ENCODE assay signal across 8 cellular contexts in genomic region chr19:18520848-18521691, GRCh38. TPM values are rescaled to one million over a fixed set of nuclear protein-coding genes. Genes with fewer than 3 reads are reported as not detected.
A peak's percentile ranks its signal among the peaks of the same experiment; 100 is the strongest.
DNase-seq lines count a peak whose midpoint lies in the region; ATAC-seq, FAIRE-seq and TF ChIP-seq lines count a peak whose summit lies in the region.

No MANE protein-coding gene starts in this region.

- TF ChIP-seq POLR2A in endothelial cell of umbilical vein (IDR thresholded peaks at IDR 0.05; ENCODE audit: low read depth, low read length): no peak

- H4K20me1 ChIP-seq in endothelial cell of umbilical vein (replicated peaks; ENCODE audit: control insufficient read depth, extremely low read depth, insufficient read depth, low read length): no peaks in the 10 kb centered on the region

- TF ChIP-seq CTCF in endothelial cell of umbilical vein (IDR thresholded peaks at IDR 0.05; ENCODE audit: extremely low read depth in 1 of 2, insufficient read depth in 1 of 2, low read depth in 1 of 2, low read length in 2 of 2): peak in 1 of 2 donors; percentile 14
- no peak for TF ChIP-seq CTCF in natural killer cell (IDR thresholded peaks at IDR 0.05)

- CTCF ChIA-PET in activated CD4-positive, alpha-beta T cell treated with anti-CD3 and anti-CD28 coated beads for 36 hours (lab: Charles Lee): interaction anchor here (0.6 to 3.4 kb wide), 29 partner anchors 10 to 274 kb away, joined by 3 to 25 read pairs (median 5); partner anchors contain the start of genes KXD1, REX1BD and UBA52
- CTCF ChIA-PET in endothelial cell of umbilical vein (lab: Charles Lee): interaction anchor here (0.7 to 3.6 kb wide), 24 partner anchors 9 to 326 kb away, joined by 3 to 25 read pairs (median 6); partner anchors contain the start of genes KXD1 and REX1BD

- peak overlapping the region; percentile 89 for H3K27ac ChIP-seq in endothelial cell of umbilical vein (ENCODE audit: insufficient read depth, low read depth, low read length)

- no peaks in the 10 kb centered on the region for H3K27me3 Mint-ChIP-seq in activated CD4-positive, alpha-beta T cell treated with anti-CD3 and anti-CD28 coated beads for 36 hours
- H3K27me3 Mint-ChIP-seq in natural killer cell (ENCODE audit: low read depth in 2 of 2): no peaks in the 10 kb centered on the region

- H3K9me3 Mint-ChIP-seq in activated CD4-positive, alpha-beta T cell treated with anti-CD3 and anti-CD28 coated beads for 36 hours (ENCODE audit: low read depth): no peaks in the 10 kb centered on the region
- no peaks in the 10 kb centered on the region for H3K9me3 Mint-ChIP-seq in natural killer cell

- H3K4me2 ChIP-seq in endothelial cell of umbilical vein (ENCODE audit: insufficient read depth, low read length): peak overlapping the region; percentile 94

- intact Hi-C loops in activated CD4-positive, alpha-beta T cell treated with anti-CD3 and anti-CD28 coated beads for 36 hours (cut with DNase I, micrococcal nuclease): loop anchor here in 1 of 2 experiments (1.0 to 2.0 kb wide), 3 partner anchors 24 to 52 kb away; no protein-coding TSS in a partner anchor
- intact Hi-C loops in endothelial cell of umbilical vein (cut with micrococcal nuclease) (loop anchor here (1.0 to 2.0 kb wide), 3 partner anchors 35 to 104 kb away; no protein-coding TSS in a partner anchor), natural killer cell (cut with micrococcal nuclease) (loop anchor here (5.0 kb wide), 1 partner anchor 311 kb away; the partner anchor contains the start of gene UPF1)

- H3K27me3 ChIP-seq in endothelial cell of umbilical vein (ENCODE audit: control insufficient read depth in 2 of 2, insufficient read depth in 2 of 2, low read length in 2 of 2): no peaks in the 10 kb centered on the region

- dilution Hi-C loops in endothelial cell of umbilical vein (cut with MboI; ENCODE audit: extremely low pct_ligation_motif_present, low sequenced_read_pairs): no loop called here

- H3K4me1 Mint-ChIP-seq in activated CD4-positive, alpha-beta T cell treated with anti-CD3 and anti-CD28 coated beads for 36 hours: peaks cover 22% of the 10 kb centered on the region
- peaks cover 30 to 32% of the 10 kb centered on the region in 2 donors for H3K4me1 Mint-ChIP-seq in natural killer cell

- no peak for ATAC-seq in activated CD4-positive, alpha-beta T cell treated with anti-CD3 and anti-CD28 coated beads for 36 hours
- no peak for ATAC-seq in natural killer cell
- no peak for ATAC-seq in GM18873 (IDR thresholded peaks at IDR 0.05; ENCODE audit: low FRiP score, unreplicated experiment)
- no peak for ATAC-seq in GM19328 (IDR thresholded peaks at IDR 0.05; ENCODE audit: unreplicated experiment)
- no peak for ATAC-seq in HG03521 (IDR thresholded peaks at IDR 0.05; ENCODE audit: unreplicated experiment)

- H3K79me2 ChIP-seq in endothelial cell of umbilical vein (ENCODE audit: control insufficient read depth, insufficient read depth, low read length): peaks cover 50% of the 10 kb centered on the region

- H3K9me1 ChIP-seq in endothelial cell of umbilical vein (replicated peaks; ENCODE audit: control insufficient read depth, extremely low read depth, insufficient read depth, low read length): no peaks in the 10 kb centered on the region

- BruUV-seq in endothelial cell of umbilical vein (replicated peaks; lab: Mats Ljungman, UMichigan): TSS peak; percentile 90

- POLR2A ChIA-PET in activated CD4-positive, alpha-beta T cell treated with anti-CD3 and anti-CD28 coated beads for 36 hours (lab: Charles Lee): interaction anchor here (0.6 to 2.7 kb wide), 5 partner anchors 37 to 392 kb away, joined by 3 to 15 read pairs (median 4); partner anchors contain the start of gene KXD1
- POLR2A ChIA-PET in endothelial cell of umbilical vein (lab: Charles Lee): interaction anchor here (0.5 to 2.1 kb wide), 8 partner anchors 13 to 491 kb away, joined by 3 to 9 read pairs (median 4); partner anchors contain the start of genes KXD1 and UBA52

- no peaks in the 10 kb centered on the region for H3K9me3 ChIP-seq in endothelial cell of umbilical vein (replicated peaks; ENCODE audit: control insufficient read depth, insufficient read depth, low read length)

- peak overlapping the region; percentile 80 for H3K4me3 Mint-ChIP-seq in activated CD4-positive, alpha-beta T cell treated with anti-CD3 and anti-CD28 coated beads for 36 hours
- H3K4me3 Mint-ChIP-seq in natural killer cell: peak overlapping the region; percentile 91

- peak overlapping the region; percentile 90 for H3K27ac Mint-ChIP-seq in activated CD4-positive, alpha-beta T cell treated with anti-CD3 and anti-CD28 coated beads for 36 hours
- peak overlapping the region; percentile 92 to 98 for H3K27ac Mint-ChIP-seq in natural killer cell

- no peak overlapping the region for H2AFZ ChIP-seq in endothelial cell of umbilical vein (ENCODE audit: low read depth, low read length)

- peaks cover 12% of the 10 kb centered on the region for H3K4me1 ChIP-seq in endothelial cell of umbilical vein (ENCODE audit: control insufficient read depth, extremely low read depth, insufficient read depth, low read length)

- H3K4me3 ChIP-seq in endothelial cell of umbilical vein (replicated peaks in 1 of 3; ENCODE audit: insufficient read depth in 1 of 3, low read depth in 1 of 3, low read length in 3 of 3): peak overlapping the region; percentile 71 to 85 (median 82)

- no peaks in the 10 kb centered on the region for H3K36me3 ChIP-seq in endothelial cell of umbilical vein (ENCODE audit: control insufficient read depth in 2 of 2, extremely low read depth in 1 of 2, insufficient read depth in 2 of 2, low read length in 2 of 2)

- peak; percentile 35 for DNase-seq in stimulated activated CD4-positive, alpha-beta T cell treated with anti-CD3 and anti-CD28 coated beads, Interleukin-15, amount 100 ng/mL, for 24 hours
- DNase-seq in stimulated activated CD4-positive, alpha-beta T cell treated with anti-CD3 and anti-CD28 coated beads, Interleukin-1b, Interleukin-23, amount 100 ng/mL, for 48 hours: no peak
- DNase-seq in activated CD4-positive, alpha-beta T cell treated with anti-CD3 and anti-CD28 coated beads for 36 hours: peak; percentile 44
- DNase-seq in endothelial cell of umbilical vein (ENCODE audit: low read depth, low spot score): peak; percentile 22
- peak; percentile 36 for DNase-seq in natural killer cell

- FAIRE-seq in endothelial cell of umbilical vein (lab: Jason Lieb, UNC): peak; percentile 26

- H3K9ac ChIP-seq in endothelial cell of umbilical vein (replicated peaks; ENCODE audit: extremely low read depth, insufficient read depth, low read length): peak overlapping the region; percentile 97

- H3K36me3 Mint-ChIP-seq in activated CD4-positive, alpha-beta T cell treated with anti-CD3 and anti-CD28 coated beads for 36 hours (ENCODE audit: low read depth): no peaks in the 10 kb centered on the region
- no peaks in the 10 kb centered on the region for H3K36me3 Mint-ChIP-seq in natural killer cell

RNA-seq across cellular contexts. Expression of gene ELL, which starts 0.8 kb away (rescaled TPM):
- total RNA-seq in activated CD4-positive, alpha-beta T cell treated with anti-CD3 and anti-CD28 coated beads for 36 hours: 10 to 100 TPM; 20.2 to 21.4 TPM
- total RNA-seq in endothelial cell of umbilical vein (15.5 and 18.2 TPM in 2 replicates), natural killer cell (10 to 100 TPM; 61.1 to 64.3 (median 63.8) TPM)
- polyA plus RNA-seq in endothelial cell of umbilical vein: 9.9 and 13.4 TPM in 2 replicates
- polyA plus RNA-seq in endothelial cell of umbilical vein (2011; cell fraction: cytosol; rRNA removed): 6.0 and 8.9 TPM in 2 replicates
- polyA plus RNA-seq in endothelial cell of umbilical vein (2011; cell fraction: nucleus; rRNA removed): 17.1 and 19.4 TPM in 2 replicates
- polyA plus RNA-seq in endothelial cell of umbilical vein (2012): 8.3 and 9.7 TPM in 2 replicates
- polyA minus RNA-seq in endothelial cell of umbilical vein: 8.3 and 11.7 TPM in 2 replicates
- polyA minus RNA-seq in endothelial cell of umbilical vein (2011; cell fraction: cytosol; rRNA and poly(A)+ RNA removed): 7.1 TPM
- polyA minus RNA-seq in endothelial cell of umbilical vein (2011; cell fraction: nucleus; rRNA and poly(A)+ RNA removed): 11.2 and 18.2 TPM in 2 replicates

RNA-seq across cellular contexts. Expression of gene FKBP8, which starts 22.3 kb away (rescaled TPM):
- total RNA-seq in activated CD4-positive, alpha-beta T cell treated with anti-CD3 and anti-CD28 coated beads for 36 hours: 100 to 1,000 TPM; 208 to 211 TPM
- total RNA-seq in endothelial cell of umbilical vein (150 and 164 TPM in 2 replicates), natural killer cell (100 to 1,000 TPM; 149 to 179 (median 162) TPM)
- polyA plus RNA-seq in endothelial cell of umbilical vein: 173 and 204 TPM in 2 replicates
- 163 and 210 TPM in 2 replicates for polyA plus RNA-seq in endothelial cell of umbilical vein (2011; cell fraction: cytosol; rRNA removed)
- polyA plus RNA-seq in endothelial cell of umbilical vein (2011; cell fraction: nucleus; rRNA removed): 103 and 121 TPM in 2 replicates
- 130 and 195 TPM in 2 replicates for polyA plus RNA-seq in endothelial cell of umbilical vein (2012)
- 59.0 and 80.1 TPM in 2 replicates for polyA minus RNA-seq in endothelial cell of umbilical vein
- 149 TPM for polyA minus RNA-seq in endothelial cell of umbilical vein (2011; cell fraction: cytosol; rRNA and poly(A)+ RNA removed)
- polyA minus RNA-seq in endothelial cell of umbilical vein (2011; cell fraction: nucleus; rRNA and poly(A)+ RNA removed): 20.7 and 32.2 TPM in 2 replicates

RNA-seq across cellular contexts. Expression of gene KXD1, which starts 36.6 kb away (rescaled TPM):
- 100 to 1,000 TPM; 121 to 170 TPM for total RNA-seq in activated CD4-positive, alpha-beta T cell treated with anti-CD3 and anti-CD28 coated beads for 36 hours
- total RNA-seq in endothelial cell of umbilical vein (127 and 134 TPM in 2 replicates), natural killer cell (10 to 100 TPM; 83.2 to 88.8 (median 86.9) TPM)
- polyA plus RNA-seq in endothelial cell of umbilical vein: 186 and 236 TPM in 2 replicates
- 181 and 184 TPM in 2 replicates for polyA plus RNA-seq in endothelial cell of umbilical vein (2011; cell fraction: cytosol; rRNA removed)
- 119 and 122 TPM in 2 replicates for polyA plus RNA-seq in endothelial cell of umbilical vein (2011; cell fraction: nucleus; rRNA removed)
- polyA plus RNA-seq in endothelial cell of umbilical vein (2012): 121 and 147 TPM in 2 replicates
- polyA minus RNA-seq in endothelial cell of umbilical vein: 136 and 138 TPM in 2 replicates
- polyA minus RNA-seq in endothelial cell of umbilical vein (2011; cell fraction: cytosol; rRNA and poly(A)+ RNA removed): 54.0 TPM
- 24.3 and 32.2 TPM in 2 replicates for polyA minus RNA-seq in endothelial cell of umbilical vein (2011; cell fraction: nucleus; rRNA and poly(A)+ RNA removed)

RNA-seq across cellular contexts. Expression of gene UBA52, which starts 50.6 kb away (rescaled TPM):
- 1,000 to 10,000 TPM; 1,703 to 2,296 TPM for total RNA-seq in activated CD4-positive, alpha-beta T cell treated with anti-CD3 and anti-CD28 coated beads for 36 hours
- 1,218 and 1,221 TPM in 2 replicates for total RNA-seq in endothelial cell of umbilical vein
- polyA plus RNA-seq in endothelial cell of umbilical vein: 3,506 and 3,571 TPM in 2 replicates
- polyA plus RNA-seq in endothelial cell of umbilical vein (2011; cell fraction: cytosol; rRNA removed): 2,771 and 2,866 TPM in 2 replicates
- polyA plus RNA-seq in endothelial cell of umbilical vein (2011; cell fraction: nucleus; rRNA removed): 575 and 662 TPM in 2 replicates
- polyA plus RNA-seq in endothelial cell of umbilical vein (2012): 2,341 and 2,861 TPM in 2 replicates
- polyA minus RNA-seq in endothelial cell of umbilical vein: 1,836 and 1,951 TPM in 2 replicates
- polyA minus RNA-seq in endothelial cell of umbilical vein (2011; cell fraction: cytosol; rRNA and poly(A)+ RNA removed): 681 TPM
- 118 and 161 TPM in 2 replicates for polyA minus RNA-seq in endothelial cell of umbilical vein (2011; cell fraction: nucleus; rRNA and poly(A)+ RNA removed)
- 1,000 to 10,000 TPM; 1,016 to 1,271 (median 1,271) TPM for total RNA-seq in natural killer cell
